9 cellular contexts compared by ENCODE assay signal in the genomic region with DNA sequence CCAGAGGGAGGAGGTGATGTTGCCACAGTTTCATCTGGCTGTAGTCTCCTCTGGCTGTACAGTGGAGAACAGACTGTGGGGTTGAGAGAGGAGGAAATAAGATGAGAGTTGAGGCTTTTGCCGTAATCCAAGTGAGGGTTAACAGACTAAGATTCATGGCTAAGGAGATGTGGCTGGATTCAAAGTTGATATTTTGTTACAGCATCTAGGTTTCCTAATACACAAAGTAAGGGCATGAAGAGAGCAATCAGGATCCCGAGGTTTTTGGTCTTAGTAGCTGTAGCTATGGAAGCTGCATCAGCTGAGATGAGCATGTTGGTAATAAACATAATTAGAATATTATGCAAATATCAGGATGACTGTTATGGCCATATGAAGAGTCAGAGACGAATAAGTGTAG. TPM values are rescaled to one million over a fixed set of nuclear protein-coding genes. Genes with fewer than 3 reads are reported as not detected.
DNase-seq lines count a peak whose midpoint lies in the region; ATAC-seq and TF ChIP-seq lines count a peak whose summit lies in the region.
"Had no signal": no experiment of that assay in that cellular context is flagged by ENCODE, and none has a peak within 500 bp of the region (broad histone marks: within the 10 kb centered on the region; RNA-seq: fewer than 3 reads in every experiment).

No MANE protein-coding gene starts in this region.

- peaks cover 44% of the 10 kb centered on the region for H3K9me3 Mint-ChIP-seq in activated CD4-positive, alpha-beta T cell treated with anti-CD3 and anti-CD28 coated beads, Interleukin-2, amount 10 ng/mL, durations not matched to agents 24 days and 14 days
- peaks cover 50% of the 10 kb centered on the region for H3K9me3 Mint-ChIP-seq in activated CD8-positive, alpha-beta T cell treated with anti-CD3 and anti-CD28 coated beads, Interleukin-2, amount 10 ng/mL, durations not matched to agents 7 days and 5 days (ENCODE audit: insufficient read depth)

- H3K4me3 ChIP-seq in iPS-18a (ENCODE audit: low read length) (peak overlapping the region; percentile 79), smooth muscle cell (peak overlapping the region; percentile 89)

- POLR2A ChIA-PET in activated CD8-positive, alpha-beta T cell treated with anti-CD3 and anti-CD28 coated beads, Interleukin-2, amount 10 ng/mL, durations not matched to agents 7 days and 5 days (lab: Charles Lee): interaction anchor here (0.6 to 2.1 kb wide), 2 partner anchors 20 to 67 kb away, joined by 4 to 6 read pairs; a partner anchor contains a TSS

- DNase-seq in activated CD4-positive, alpha-beta T cell treated with anti-CD3 and anti-CD28 coated beads, Interleukin-2, amount 10 ng/mL, durations not matched to agents 24 days and 14 days: no peak
- DNase-seq in activated CD4-positive, alpha-beta T cell treated with anti-CD3 and anti-CD28 coated beads for 1 hour: no peak
- DNase-seq in activated CD8-positive, alpha-beta T cell treated with anti-CD3 and anti-CD28 coated beads, Interleukin-2, amount 10 ng/mL, durations not matched to agents 7 days and 5 days: no peak
- DNase-seq in smooth muscle cell (lab: John Stamatoyannopoulos, UW; ENCODE audit: unreplicated experiment): no peak
- no peak for DNase-seq in DMS79 treated with DMSO at 0.1 percent for 48 hours (lab: John Stamatoyannopoulos, UW)
- no peak for DNase-seq in hepatic stellate cell (ENCODE audit: low spot score)
- DNase-seq: NCI-H748 treated with DMSO at 0.1 percent for 48 hours had no signal

- WGBS in smooth muscle cell (ENCODE audit: low lambda C conversion rate): 99% methylated on average over 3 of the region's 3 CpGs

- H3K27me3 ChIP-seq in iPS-18a (ENCODE audit: control insufficient read depth, insufficient read depth, low read length) (no peaks in the 10 kb centered on the region), smooth muscle cell (ENCODE audit: low read depth) (no peaks in the 10 kb centered on the region)

- H3K9ac ChIP-seq in iPS-18a (ENCODE audit: low read length) (peak overlapping the region; percentile 78), smooth muscle cell (ENCODE audit: low read depth) (no peak overlapping the region)

- H3K36me3 ChIP-seq in iPS-18a (ENCODE audit: control insufficient read depth, low read depth, low read length) (peaks cover 39% of the 10 kb centered on the region), smooth muscle cell (ENCODE audit: low read depth) (peaks cover 27% of the 10 kb centered on the region)

- H3K27ac Mint-ChIP-seq in activated CD4-positive, alpha-beta T cell treated with anti-CD3 and anti-CD28 coated beads, Interleukin-2, amount 10 ng/mL, durations not matched to agents 24 days and 14 days: no peak overlapping the region
- H3K27ac Mint-ChIP-seq in activated CD8-positive, alpha-beta T cell treated with anti-CD3 and anti-CD28 coated beads, Interleukin-2, amount 10 ng/mL, durations not matched to agents 7 days and 5 days: no peak overlapping the region

- peak overlapping the region; percentile 96 for H3K4me3 Mint-ChIP-seq in activated CD4-positive, alpha-beta T cell treated with anti-CD3 and anti-CD28 coated beads, Interleukin-2, amount 10 ng/mL, durations not matched to agents 24 days and 14 days
- H3K4me3 Mint-ChIP-seq in activated CD8-positive, alpha-beta T cell treated with anti-CD3 and anti-CD28 coated beads, Interleukin-2, amount 10 ng/mL, durations not matched to agents 7 days and 5 days: peak overlapping the region; percentile 94

- no peak for ATAC-seq in activated CD8-positive, alpha-beta T cell treated with anti-CD3 and anti-CD28 coated beads, Interleukin-2, amount 10 ng/mL, durations not matched to agents 7 days and 5 days
- no peak for ATAC-seq in HG03354 (IDR thresholded peaks at IDR 0.05; ENCODE audit: poor library complexity, severe bottlenecking, unreplicated experiment)

- H3K79me2 ChIP-seq in smooth muscle cell (ENCODE audit: low read depth): peaks cover 41% of the 10 kb centered on the region

- peaks cover 7% of the 10 kb centered on the region for H4K20me1 ChIP-seq in smooth muscle cell (ENCODE audit: low read depth)

- TF ChIP-seq CTCF in smooth muscle cell (IDR thresholded peaks at IDR 0.05; ENCODE audit: borderline replicate concordance, insufficient read depth, poor library complexity, severe bottlenecking): no peak

- CTCF ChIA-PET in activated CD8-positive, alpha-beta T cell treated with anti-CD3 and anti-CD28 coated beads, Interleukin-2, amount 10 ng/mL, durations not matched to agents 7 days and 5 days (lab: Charles Lee): no interaction called here

- no peaks in the 10 kb centered on the region for H3F3A ChIP-seq in smooth muscle cell (ENCODE audit: low read depth)

- peaks cover 16% of the 10 kb centered on the region for H3K4me1 Mint-ChIP-seq in activated CD4-positive, alpha-beta T cell treated with anti-CD3 and anti-CD28 coated beads, Interleukin-2, amount 10 ng/mL, durations not matched to agents 24 days and 14 days
- peaks cover 24% of the 10 kb centered on the region for H3K4me1 Mint-ChIP-seq in activated CD8-positive, alpha-beta T cell treated with anti-CD3 and anti-CD28 coated beads, Interleukin-2, amount 10 ng/mL, durations not matched to agents 7 days and 5 days (ENCODE audit: low read depth)

- H3K27me3 Mint-ChIP-seq in activated CD4-positive, alpha-beta T cell treated with anti-CD3 and anti-CD28 coated beads, Interleukin-2, amount 10 ng/mL, durations not matched to agents 24 days and 14 days: no peaks in the 10 kb centered on the region
- no peaks in the 10 kb centered on the region for H3K27me3 Mint-ChIP-seq in activated CD8-positive, alpha-beta T cell treated with anti-CD3 and anti-CD28 coated beads, Interleukin-2, amount 10 ng/mL, durations not matched to agents 7 days and 5 days (ENCODE audit: low read depth)

- intact Hi-C loops in activated CD4-positive, alpha-beta T cell treated with anti-CD3 and anti-CD28 coated beads, Interleukin-2, amount 10 ng/mL, durations not matched to agents 24 days and 14 days (cut with micrococcal nuclease): loop anchor here (5.0 to 10.0 kb wide), 3 partner anchors 133 to 257 kb away; a partner anchor contains a TSS

- no peak overlapping the region for H2AFZ ChIP-seq in smooth muscle cell (ENCODE audit: low read depth)

- H3K36me3 Mint-ChIP-seq in activated CD4-positive, alpha-beta T cell treated with anti-CD3 and anti-CD28 coated beads, Interleukin-2, amount 10 ng/mL, durations not matched to agents 24 days and 14 days (ENCODE audit: low read depth): peaks cover 62% of the 10 kb centered on the region
- peaks cover 69% of the 10 kb centered on the region for H3K36me3 Mint-ChIP-seq in activated CD8-positive, alpha-beta T cell treated with anti-CD3 and anti-CD28 coated beads, Interleukin-2, amount 10 ng/mL, durations not matched to agents 7 days and 5 days (ENCODE audit: low read depth)

- H3K4me2 ChIP-seq in smooth muscle cell: peak overlapping the region; percentile 92

- H3K9me3 ChIP-seq in iPS-18a (ENCODE audit: control insufficient read depth, low read depth, low read length): no peaks in the 10 kb centered on the region
- H3K9me3 ChIP-seq in smooth muscle cell (replicated peaks; ENCODE audit: low read depth): no peaks in the 10 kb centered on the region

- H3K27ac ChIP-seq in iPS-18a (ENCODE audit: low read length) (no peak overlapping the region), smooth muscle cell (ENCODE audit: low read depth) (no peak overlapping the region)

- peaks cover 9% of the 10 kb centered on the region for H3K4me1 ChIP-seq in iPS-18a (ENCODE audit: control insufficient read depth, low read depth, low read length)
- H3K4me1 ChIP-seq in smooth muscle cell (ENCODE audit: low read depth): peaks cover 7% of the 10 kb centered on the region

RNA-seq across cellular contexts. Expression of a gene that starts 1.4 kb away (rescaled TPM):
- 7.5 and 7.9 TPM in 2 replicates for total RNA-seq in activated CD4-positive, alpha-beta T cell treated with anti-CD3 and anti-CD28 coated beads, Interleukin-2, amount 10 ng/mL, durations not matched to agents 24 days and 14 days
- 10 to 100 TPM; 15.7 to 16.6 TPM for total RNA-seq in activated CD8-positive, alpha-beta T cell treated with anti-CD3 and anti-CD28 coated beads, Interleukin-2, amount 10 ng/mL, durations not matched to agents 7 days and 5 days
- 12.7 and 13.6 TPM in 2 replicates for total RNA-seq in smooth muscle cell
- polyA plus RNA-seq in smooth muscle cell: 4.4 and 8.9 TPM in 2 replicates

RNA-seq across cellular contexts. Expression of a gene that starts 20.6 kb away (rescaled TPM):
- 5.1 and 5.5 TPM in 2 replicates for total RNA-seq in activated CD4-positive, alpha-beta T cell treated with anti-CD3 and anti-CD28 coated beads, Interleukin-2, amount 10 ng/mL, durations not matched to agents 24 days and 14 days
- total RNA-seq in activated CD8-positive, alpha-beta T cell treated with anti-CD3 and anti-CD28 coated beads, Interleukin-2, amount 10 ng/mL, durations not matched to agents 7 days and 5 days: 10 to 100 TPM; 12.1 to 13.0 TPM
- total RNA-seq in smooth muscle cell: 4.7 and 7.0 TPM in 2 replicates
- polyA plus RNA-seq in smooth muscle cell: 5.2 and 5.5 TPM in 2 replicates

RNA-seq across cellular contexts. Expression of a gene that starts 21.4 kb away (rescaled TPM):
- 11.5 and 13.5 TPM in 2 replicates for total RNA-seq in activated CD4-positive, alpha-beta T cell treated with anti-CD3 and anti-CD28 coated beads, Interleukin-2, amount 10 ng/mL, durations not matched to agents 24 days and 14 days
- 10 to 100 TPM; 21.3 to 25.3 TPM for total RNA-seq in activated CD8-positive, alpha-beta T cell treated with anti-CD3 and anti-CD28 coated beads, Interleukin-2, amount 10 ng/mL, durations not matched to agents 7 days and 5 days
- 8.2 and 20.3 TPM in 2 replicates for total RNA-seq in smooth muscle cell
- 3.2 and 4.1 TPM in 2 replicates for polyA plus RNA-seq in smooth muscle cell

RNA-seq across cellular contexts. Expression of a gene that starts 39.0 kb away (rescaled TPM):
- 3.1 and 3.9 TPM in 2 replicates for total RNA-seq in activated CD4-positive, alpha-beta T cell treated with anti-CD3 and anti-CD28 coated beads, Interleukin-2, amount 10 ng/mL, durations not matched to agents 24 days and 14 days
- 1 to 10 TPM; 3.0 to 3.1 TPM for total RNA-seq in activated CD8-positive, alpha-beta T cell treated with anti-CD3 and anti-CD28 coated beads, Interleukin-2, amount 10 ng/mL, durations not matched to agents 7 days and 5 days
- total RNA-seq in smooth muscle cell: 7.3 and 9.6 TPM in 2 replicates
- 3.3 and 8.1 TPM in 2 replicates for polyA plus RNA-seq in smooth muscle cell
